9 cellular contexts compared by ENCODE assay signal in the genomic region with DNA sequence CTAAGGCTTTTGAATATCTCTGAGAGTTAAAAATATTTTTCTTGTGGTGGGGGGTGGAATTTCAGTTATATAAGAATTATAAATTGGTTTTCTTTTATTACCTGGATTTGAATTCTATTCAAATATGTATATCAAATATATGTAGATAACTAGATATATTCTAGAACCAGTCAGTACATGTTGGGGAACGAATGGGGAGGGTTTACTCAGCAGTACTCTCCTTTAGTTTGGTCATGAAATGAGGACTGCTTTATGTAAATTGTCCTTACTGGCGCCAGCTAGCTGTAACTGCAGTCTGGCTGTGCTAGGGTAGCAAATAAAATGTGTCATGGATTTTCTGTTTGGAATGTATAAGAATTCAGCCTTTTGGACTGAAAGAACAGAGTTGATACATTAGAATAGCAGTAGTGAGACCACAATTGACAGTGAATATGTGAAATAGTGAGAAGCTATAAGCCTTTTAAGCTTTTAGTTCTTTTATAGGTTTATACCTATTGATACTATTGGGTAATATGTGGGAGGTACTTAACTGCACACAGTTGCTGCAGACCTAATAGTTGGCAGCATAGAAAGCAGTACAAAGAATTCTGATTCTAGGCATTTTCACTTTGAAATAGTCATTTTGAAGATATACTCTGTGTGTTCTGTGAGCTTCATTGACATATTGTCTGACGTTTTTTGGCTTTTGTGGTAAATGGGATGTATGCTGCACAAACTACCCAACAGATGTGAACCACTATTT. TPM values are rescaled to one million over a fixed set of nuclear protein-coding genes. Genes with fewer than 3 reads are reported as not detected.
DNase-seq lines count a peak whose midpoint lies in the region; ATAC-seq, FAIRE-seq and TF ChIP-seq lines count a peak whose summit lies in the region.
"Had no signal": no experiment of that assay in that cellular context is flagged by ENCODE, and none has a peak within 500 bp of the region (broad histone marks: within the 10 kb centered on the region; RNA-seq: fewer than 3 reads in every experiment).

No MANE protein-coding gene starts in this region.

- H2AFZ ChIP-seq in mammary epithelial cell (ENCODE audit: low read depth, low read length) (no peak overlapping the region), keratinocyte (ENCODE audit: control insufficient read depth, low read length) (no peak overlapping the region)

- H3K4me1 ChIP-seq in Peyer's patch (peaks cover 0 to 15% (median 0%) of the 10 kb centered on the region in 4 donors), mammary epithelial cell (ENCODE audit: insufficient read depth, low read length) (peaks cover 15% of the 10 kb centered on the region), keratinocyte (ENCODE audit: control insufficient read depth, extremely low read depth, insufficient read depth, low read length) (peaks cover 20% of the 10 kb centered on the region)

- CTCF ChIA-PET in mammary epithelial cell (lab: Charles Lee; ENCODE audit: low non-redundant PET), result interaction anchor here (0.6 kb wide), 1 partner anchor 9 kb away, joined by 7 read pairs; no protein-coding TSS in a partner anchor

- FAIRE-seq in HTR-8/SVneo (lab: Jason Lieb, UNC) (no peak), keratinocyte (lab: Jason Lieb, UNC) (peak; percentile 87)

- H3K4me3 ChIP-seq in Peyer's patch (peak overlapping the region in 3 of 4 donors; percentile 5 to 18 (median 7)), mammary epithelial cell (replicated peaks in 1 of 3; ENCODE audit: insufficient read depth in 1 of 3, low read depth in 2 of 3, low read length in 3 of 3) (peak overlapping the region in 1 of 3 experiments; percentile 28), keratinocyte (ENCODE audit: control insufficient read depth in 2 of 3, extremely low read depth in 1 of 3, insufficient read depth in 2 of 3, low read depth in 1 of 3, low read length in 3 of 3) (peak overlapping the region in 2 of 3 experiments; percentile 30 to 40)
- H3K4me3 ChIP-seq: BLaER1 treated with 17β-estradiol and CSF1 and Interleukin-3, amounts not matched to agents 10 nM and 100 nM had no signal

- DNase-seq in NOMO-1 (lab: John Stamatoyannopoulos, UW; ENCODE audit: unreplicated experiment in 2 of 2) (peak; percentile 18 to 49), NOMO-1 treated with dmso at 0.1 percent for 144 hours (lab: John Stamatoyannopoulos, UW; ENCODE audit: unreplicated experiment) (no peak), HTR-8/SVneo (ENCODE audit: insufficient read length, low spot score) (peak; percentile 38), Peyer's patch (peak in 1 of 3 donors; percentile 59), mammary epithelial cell (peak; percentile 83), keratinocyte (ENCODE audit: low read depth, low spot score) (peak; percentile 70)
- peak in 4 of 6 experiments; percentile 22 to 77 (median 71) for DNase-seq in stimulated activated naive CD4-positive, alpha-beta T cell (lab: John Stamatoyannopoulos, UW)

- intact Hi-C loops in mammary epithelial cell (cut with micrococcal nuclease), result loop anchor here (1.0 kb wide), 2 partner anchors 9 to 137 kb away; no protein-coding TSS in a partner anchor

- dilution Hi-C loops in mammary epithelial cell (cut with HindIII; ENCODE audit: low sequenced_read_pairs) (no loop called here), keratinocyte (cut with MboI; ENCODE audit: extremely low pct_ligation_motif_present, low sequenced_read_pairs) (no loop called here)

- no peak for TF ChIP-seq POLR2A in Peyer's patch (IDR thresholded peaks at IDR 0.05)

- peaks cover 0 to 5% (median 0%) of the 10 kb centered on the region in 3 donors for H3K36me3 ChIP-seq in Peyer's patch
- no peaks in the 10 kb centered on the region for H3K36me3 ChIP-seq in mammary epithelial cell (ENCODE audit: insufficient read depth, low read length)
- no peaks in the 10 kb centered on the region for H3K36me3 ChIP-seq in keratinocyte (ENCODE audit: control insufficient read depth in 2 of 2, extremely low read depth in 1 of 2, insufficient read depth in 2 of 2, low read length in 2 of 2)

- H4K20me1 ChIP-seq in mammary epithelial cell (ENCODE audit: insufficient read depth, low read length) (no peaks in the 10 kb centered on the region), keratinocyte (ENCODE audit: control insufficient read depth, extremely low read depth, insufficient read depth, low read length) (no peaks in the 10 kb centered on the region)

- H3K9me1 ChIP-seq in keratinocyte (ENCODE audit: control insufficient read depth, extremely low read depth, insufficient read depth, low read length), result no peaks in the 10 kb centered on the region

- peaks cover 83% of the 10 kb centered on the region for H3K79me2 ChIP-seq in mammary epithelial cell (ENCODE audit: insufficient read depth, low read length)
- peaks cover 58% of the 10 kb centered on the region for H3K79me2 ChIP-seq in keratinocyte (ENCODE audit: control insufficient read depth, insufficient read depth, low read length)

- in situ Hi-C loops in mammary epithelial cell (cut with MboI; ENCODE audit: low sequenced_read_pairs in 2 of 2), result no loop called here

- 34% methylated on average over 3 of the region's 3 CpGs for WGBS in mammary epithelial cell (ENCODE audit: low coverage, missing lambda C conversion rate)

- H3K4me2 ChIP-seq in mammary epithelial cell (ENCODE audit: insufficient read depth, low read depth, low read length) (peak overlapping the region; percentile 31), keratinocyte (ENCODE audit: control insufficient read depth, extremely low read depth, insufficient read depth, low read depth, low read length) (peak overlapping the region; percentile 70)

- H3K27me3 ChIP-seq in Peyer's patch, result no peaks in the 10 kb centered on the region
- H3K27me3 ChIP-seq in mammary epithelial cell (ENCODE audit: insufficient read depth, low read length), result no peaks in the 10 kb centered on the region
- H3K27me3 ChIP-seq in keratinocyte (ENCODE audit: control insufficient read depth, extremely low read depth, insufficient read depth, low read length), result no peaks in the 10 kb centered on the region
- H3K27me3 ChIP-seq: BLaER1 treated with 17β-estradiol and CSF1 and Interleukin-3, amounts not matched to agents 10 nM and 100 nM had no signal

- TF ChIP-seq CTCF in Peyer's patch (IDR thresholded peaks at IDR 0.05) (peak in 4 of 6 experiments; percentile 30 to 38 (median 34)), mammary epithelial cell (conservative IDR thresholded peaks at IDR 0.05 in 1 of 2, IDR thresholded peaks at IDR 0.05 in 1 of 2; ENCODE audit: extremely low read depth in 1 of 2, insufficient read depth in 1 of 2, low read depth in 1 of 2, low read length in 2 of 2) (no peak), keratinocyte (optimal IDR thresholded peaks at IDR 0.05 in 1 of 3, IDR thresholded peaks at IDR 0.05 in 1 of 3, conservative IDR thresholded peaks at IDR 0.05 in 1 of 3; ENCODE audit: extremely low read depth in 1 of 3, insufficient read depth in 2 of 3, low read length in 3 of 3) (peak in 1 of 3 experiments; percentile 12)

- H3K9me3 ChIP-seq in Peyer's patch (no peaks in the 10 kb centered on the region), mammary epithelial cell (replicated peaks; ENCODE audit: insufficient read depth, low read length) (no peaks in the 10 kb centered on the region), keratinocyte (ENCODE audit: control insufficient read depth, low read depth, low read length) (no peaks in the 10 kb centered on the region)

- peak; percentile 71 for ATAC-seq in GM21528 (IDR thresholded peaks at IDR 0.05; ENCODE audit: low FRiP score, unreplicated experiment)

- no TSS peak for BruUV-seq in mammary epithelial cell (replicated peaks; lab: Mats Ljungman, UMichigan)

- H3K9ac ChIP-seq in mammary epithelial cell (ENCODE audit: insufficient read depth, low read length) (no peak overlapping the region), keratinocyte (ENCODE audit: control insufficient read depth, extremely low read depth, insufficient read depth, low read length) (peak overlapping the region; percentile 38)

- H3K27ac ChIP-seq in Peyer's patch (peak overlapping the region; percentile 40 to 67 (median 66)), mammary epithelial cell (ENCODE audit: insufficient read depth, low read depth, low read length) (peak overlapping the region; percentile 69), keratinocyte (ENCODE audit: control insufficient read depth, insufficient read depth, low read length) (peak overlapping the region; percentile 79)

RNA-seq across cellular contexts. Expression of gene ATF7IP, which starts 29.0 kb away (rescaled TPM):
- total RNA-seq in Peyer's patch (100 to 1,000 TPM in 1 of 4 donors, 10 to 100 TPM in 3; 24.3 to 193 (median 39.0) TPM), mammary epithelial cell (10 to 100 TPM; 33.3 to 41.0 TPM)
- polyA plus RNA-seq in mammary epithelial cell (8.2 TPM), keratinocyte (9.6 to 16.3 TPM (median 9.8 TPM) in 3 replicates)
- polyA minus RNA-seq in mammary epithelial cell (59.9 TPM), keratinocyte (33.2 to 44.1 TPM (median 37.8 TPM) in 3 replicates)
- 139 TPM for polyA plus RNA-seq in keratinocyte (2011; ENCODE audit: low read depth)
- polyA plus RNA-seq in keratinocyte (2011; cell fraction: cytosol; rRNA removed), result 7.3 and 12.5 TPM in 2 replicates
- polyA plus RNA-seq in keratinocyte (2011; cell fraction: nucleus; rRNA removed), result 27.7 and 35.2 TPM in 2 replicates
- polyA plus RNA-seq in keratinocyte (2012; ENCODE audit: low replicate concordance), result 11.1 and 13.1 TPM in 2 replicates
- 24.2 TPM for polyA minus RNA-seq in keratinocyte (2011; cell fraction: cytosol; rRNA and poly(A)+ RNA removed)
- 29.8 and 68.6 TPM in 2 replicates for polyA minus RNA-seq in keratinocyte (2011; cell fraction: nucleus; rRNA and poly(A)+ RNA removed)

Comparison
In these comparisons a context has a peak if more than half of its experiments do, and no peak if none do; other contexts are left out.
1. CTCF ChIP-seq: peak in Peyer's patch (4 of 6); none in mammary epithelial cell (0 of 2).
2. Peak in every context shown above with its lines, with median percentiles within 50 percentile points of each other: H3K27ac ChIP-seq.